ENCODE assay signal across 36 cellular contexts in genomic region chr19:49396738-49397505, GRCh38. TPM values are rescaled to one million over a fixed set of nuclear protein-coding genes. Genes with fewer than 3 reads are reported as not detected.
"Had no signal": no experiment of that assay in that cellular context is flagged by ENCODE, and none has a peak within 500 bp of the region (broad histone marks: within the 10 kb centered on the region; RNA-seq: fewer than 3 reads in every experiment).

No MANE protein-coding gene starts in this region.

- H3K4me3 ChIP-seq: breast epithelium, esophagus muscularis mucosa, heart right ventricle, left lung, mucosa of descending colon, ovary, prostate gland, skin epidermis, thyroid gland, upper lobe of right lung had no signal

- H3K27me3 ChIP-seq: breast epithelium, foreskin keratinocyte, ovary, thyroid gland, upper lobe of right lung had no signal

- H3K27ac ChIP-seq: breast epithelium, esophagus muscularis mucosa, foreskin keratinocyte, heart right ventricle, neutrophil, ovary, prostate gland, skin epidermis, thyroid gland, upper lobe of right lung had no signal

- H3K27ac Mint-ChIP-seq: activated naive CD8-positive, alpha-beta T cell treated with anti-CD3 and anti-CD28 coated beads, Interleukin-2, amount 50 U/mL, for 24 hours; dendritic cell treated with granulocyte-macrophage colony-stimulating factor and Interleukin-4, amounts not matched to agents 40 ng/mL and 50 ng/mL, for 4 days; natural killer cell treated with Interleukin-12 subunit alpha and Interleukin-12 subunit beta and Interleukin-15 and Interleukin-18, amount 100 ng/mL, for 72 hours had no signal

- ATAC-seq: activated CD4-positive, CD25-positive, alpha-beta regulatory T cell treated with anti-CD3 and anti-CD28 coated beads, Interleukin-2, amount 50 U/mL, for 24 hours; activated naive CD8-positive, alpha-beta T cell treated with anti-CD3 and anti-CD28 coated beads, Interleukin-2, amount 50 U/mL, for 24 hours; foreskin keratinocyte; heart right ventricle; mucosa of descending colon; natural killer cell treated with Interleukin-12 subunit alpha and Interleukin-12 subunit beta and Interleukin-15 and Interleukin-18, amount 100 ng/mL, for 72 hours; sciatic nerve; stimulated activated naive CD8-positive, alpha-beta T cell treated with anti-CD3 and anti-CD28 coated beads, Interleukin-15, amount 100 ng/mL, for 72 hours had no signal

- DNase-seq: activated CD4-positive, alpha-beta T cell treated with anti-CD3 and anti-CD28 coated beads for 48 hours; activated CD4-positive, alpha-beta T cell treated with anti-CD3 and anti-CD28 coated beads, Interleukin-2, amount 50 U/mL, for 48 hours; activated CD8-positive, alpha-beta memory T cell treated with anti-CD3 and anti-CD28 coated beads, Interleukin-2, amount 50 U/mL, for 4 hours; activated gamma-delta T cell; activated naive CD4-positive, alpha-beta T cell treated with anti-CD3 and anti-CD28 coated beads, Interleukin-2, amount 50 U/mL, for 16 hours; activated naive CD8-positive, alpha-beta T cell treated with anti-CD3 and anti-CD28 coated beads, Interleukin-2, amount 50 U/mL, for 24 hours; activated T-cell treated with anti-CD3 and anti-CD28 coated beads, Interleukin-2, amount 50 U/mL, for 1 hour; central memory CD4-positive, alpha-beta T cell; foreskin keratinocyte; heart right ventricle; retina; stimulated activated CD4-positive, alpha-beta T cell treated with anti-CD3 and anti-CD28 coated beads, Interleukin-12 subunit alpha, Interleukin-12 subunit beta, amount 100 ng/mL, for 4 hours; stimulated activated CD4-positive, alpha-beta T cell treated with anti-CD3 and anti-CD28 coated beads, Interleukin-4, amount 100 ng/mL, for 1 hour; stimulated activated naive CD8-positive, alpha-beta T cell treated with anti-CD3 and anti-CD28 coated beads, Interleukin-15, amount 100 ng/mL, for 72 hours had no signal

- FAIRE-seq: islet of Langerhans had no signal

- H3K36me3 Mint-ChIP-seq: natural killer cell treated with Interleukin-12 subunit alpha and Interleukin-12 subunit beta and Interleukin-15 and Interleukin-18, amount 100 ng/mL, for 72 hours had no signal

- H3K4me3 Mint-ChIP-seq: activated naive CD8-positive, alpha-beta T cell treated with anti-CD3 and anti-CD28 coated beads, Interleukin-2, amount 50 U/mL, for 24 hours; activated T-helper 1 cell treated with anti-CD3 and anti-CD28 coated beads, Interleukin-12 subunit alpha, Interleukin-12 subunit beta, Interleukin-2, Interleukin-4 antibody, amounts not matched to agents 30 ng/mL and 10 ng/mL and 1 ng/mL, durations not matched to agents 14 hours and 24 hours and 36 hours; dendritic cell treated with granulocyte-macrophage colony-stimulating factor and Interleukin-4, amounts not matched to agents 40 ng/mL and 50 ng/mL, for 4 days; natural killer cell treated with Interleukin-12 subunit alpha and Interleukin-12 subunit beta and Interleukin-15 and Interleukin-18, amount 100 ng/mL, for 72 hours; stimulated activated naive CD8-positive, alpha-beta T cell treated with anti-CD3 and anti-CD28 coated beads, Interleukin-15, amount 100 ng/mL, for 72 hours had no signal

- H3K4me1 ChIP-seq: breast epithelium, foreskin keratinocyte, left lung, prostate gland, upper lobe of right lung had no signal

- H3K9me3 Mint-ChIP-seq: activated naive CD8-positive, alpha-beta T cell treated with anti-CD3 and anti-CD28 coated beads, Interleukin-2, amount 50 U/mL, for 24 hours; activated T-helper 1 cell treated with anti-CD3 and anti-CD28 coated beads, Interleukin-12 subunit alpha, Interleukin-12 subunit beta, Interleukin-2, Interleukin-4 antibody, amounts not matched to agents 30 ng/mL and 10 ng/mL and 1 ng/mL, durations not matched to agents 14 hours and 24 hours and 36 hours; dendritic cell treated with granulocyte-macrophage colony-stimulating factor and Interleukin-4, amounts not matched to agents 40 ng/mL and 50 ng/mL, for 4 days; natural killer cell treated with Interleukin-12 subunit alpha and Interleukin-12 subunit beta and Interleukin-15 and Interleukin-18, amount 100 ng/mL, for 72 hours; stimulated activated naive CD8-positive, alpha-beta T cell treated with anti-CD3 and anti-CD28 coated beads, Interleukin-15, amount 100 ng/mL, for 72 hours had no signal

- H3K36me3 ChIP-seq: breast epithelium, esophagus muscularis mucosa, heart right ventricle, left lung, neutrophil, ovary, prostate gland, thyroid gland, upper lobe of right lung had no signal

- H3K9me3 ChIP-seq: breast epithelium, esophagus muscularis mucosa, heart right ventricle, left lung, mucosa of descending colon, neutrophil, ovary, prostate gland, thyroid gland, upper lobe of right lung had no signal

RNA-seq across cellular contexts. Expression of gene KASH5, which starts 8.9 kb away (rescaled TPM):
- total RNA-seq: activated T-helper 1 cell treated with anti-CD3 and anti-CD28 coated beads, Interleukin-12 subunit alpha, Interleukin-12 subunit beta, Interleukin-2, Interleukin-4 antibody, amounts not matched to agents 30 ng/mL and 10 ng/mL and 1 ng/mL, durations not matched to agents 14 hours and 24 hours and 36 hours; esophagus muscularis mucosa; foreskin keratinocyte; glomerular endothelial cell; heart right ventricle; lung microvascular endothelial cell; mesenteric fat pad; mucosa of descending colon; myocyte; sciatic nerve; T-helper 1 cell treated with Interleukin-12 subunit alpha and Interleukin-12 subunit beta and Interleukin-4 antibody, amounts not matched to agents 30 ng/mL and 1 ng/mL, for 36 hours had no signal
- polyA plus RNA-seq: foreskin keratinocyte, heart right ventricle had no signal

RNA-seq across cellular contexts. Expression of gene PTH2, which starts 26.3 kb away (rescaled TPM):
- total RNA-seq: activated CD8-positive, alpha-beta memory T cell treated with anti-CD3 and anti-CD28 coated beads for 36 hours; activated T-helper 1 cell treated with anti-CD3 and anti-CD28 coated beads, Interleukin-12 subunit alpha, Interleukin-12 subunit beta, Interleukin-2, Interleukin-4 antibody, amounts not matched to agents 30 ng/mL and 10 ng/mL and 1 ng/mL, durations not matched to agents 14 hours and 24 hours and 36 hours; breast epithelium; esophagus muscularis mucosa; foreskin keratinocyte; glomerular endothelial cell; heart right ventricle; left lung; lung microvascular endothelial cell; mesenteric fat pad; mucosa of descending colon; myocyte; natural killer cell treated with Interleukin-12 subunit alpha and Interleukin-12 subunit beta and Interleukin-15 and Interleukin-18, amount 100 ng/mL, for 72 hours; ovary; prostate gland; sciatic nerve; T-helper 1 cell treated with Interleukin-12 subunit alpha and Interleukin-12 subunit beta and Interleukin-4 antibody, amounts not matched to agents 30 ng/mL and 1 ng/mL, for 36 hours; thyroid gland; upper lobe of right lung had no signal
- polyA plus RNA-seq: foreskin keratinocyte, heart right ventricle, ovary had no signal

RNA-seq across cellular contexts. Expression of gene GFY, which starts 28.3 kb away (rescaled TPM):
- total RNA-seq: activated CD8-positive, alpha-beta memory T cell treated with anti-CD3 and anti-CD28 coated beads for 36 hours; activated T-helper 1 cell treated with anti-CD3 and anti-CD28 coated beads, Interleukin-12 subunit alpha, Interleukin-12 subunit beta, Interleukin-2, Interleukin-4 antibody, amounts not matched to agents 30 ng/mL and 10 ng/mL and 1 ng/mL, durations not matched to agents 14 hours and 24 hours and 36 hours; breast epithelium; esophagus muscularis mucosa; foreskin keratinocyte; glomerular endothelial cell; heart right ventricle; left lung; lung microvascular endothelial cell; mesenteric fat pad; mucosa of descending colon; myocyte; natural killer cell treated with Interleukin-12 subunit alpha and Interleukin-12 subunit beta and Interleukin-15 and Interleukin-18, amount 100 ng/mL, for 72 hours; ovary; prostate gland; sciatic nerve; T-helper 1 cell treated with Interleukin-12 subunit alpha and Interleukin-12 subunit beta and Interleukin-4 antibody, amounts not matched to agents 30 ng/mL and 1 ng/mL, for 36 hours; thyroid gland; upper lobe of right lung had no signal
- polyA plus RNA-seq: foreskin keratinocyte, ovary had no signal

RNA-seq across cellular contexts. Expression of gene DKKL1, which starts 33.2 kb away (rescaled TPM):
- total RNA-seq: activated CD8-positive, alpha-beta memory T cell treated with anti-CD3 and anti-CD28 coated beads for 36 hours; activated T-helper 1 cell treated with anti-CD3 and anti-CD28 coated beads, Interleukin-12 subunit alpha, Interleukin-12 subunit beta, Interleukin-2, Interleukin-4 antibody, amounts not matched to agents 30 ng/mL and 10 ng/mL and 1 ng/mL, durations not matched to agents 14 hours and 24 hours and 36 hours; mesenteric fat pad; natural killer cell treated with Interleukin-12 subunit alpha and Interleukin-12 subunit beta and Interleukin-15 and Interleukin-18, amount 100 ng/mL, for 72 hours; T-helper 1 cell treated with Interleukin-12 subunit alpha and Interleukin-12 subunit beta and Interleukin-4 antibody, amounts not matched to agents 30 ng/mL and 1 ng/mL, for 36 hours; upper lobe of right lung had no signal

RNA-seq across cellular contexts. Expression of gene TEAD2, which starts 34.7 kb away (rescaled TPM):
- total RNA-seq: activated CD8-positive, alpha-beta memory T cell treated with anti-CD3 and anti-CD28 coated beads for 36 hours; activated T-helper 1 cell treated with anti-CD3 and anti-CD28 coated beads, Interleukin-12 subunit alpha, Interleukin-12 subunit beta, Interleukin-2, Interleukin-4 antibody, amounts not matched to agents 30 ng/mL and 10 ng/mL and 1 ng/mL, durations not matched to agents 14 hours and 24 hours and 36 hours; natural killer cell treated with Interleukin-12 subunit alpha and Interleukin-12 subunit beta and Interleukin-15 and Interleukin-18, amount 100 ng/mL, for 72 hours; T-helper 1 cell treated with Interleukin-12 subunit alpha and Interleukin-12 subunit beta and Interleukin-4 antibody, amounts not matched to agents 30 ng/mL and 1 ng/mL, for 36 hours had no signal
